Comparison of ENCODE assay signal across 23 cellular contexts in the genomic region with DNA sequence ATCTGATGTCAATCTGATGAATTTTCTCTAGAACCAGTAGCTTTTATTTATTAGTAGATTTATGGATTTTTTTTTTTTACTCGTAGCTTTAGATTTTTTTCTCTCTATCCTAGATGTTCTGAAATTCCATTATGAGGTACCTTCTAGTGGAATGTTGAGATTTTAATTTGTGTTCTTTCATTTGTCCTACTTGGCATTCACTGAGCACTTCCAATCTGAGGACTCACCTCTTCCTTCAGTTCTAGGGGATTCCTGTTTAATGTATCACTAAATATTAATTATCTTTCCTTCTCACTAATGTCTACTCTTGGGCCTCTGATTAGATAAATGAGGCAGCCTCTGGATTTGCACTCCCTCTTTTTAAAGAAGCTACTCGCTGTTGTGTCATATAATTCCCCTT. TPM values are rescaled to one million over a fixed set of nuclear protein-coding genes. Genes with fewer than 3 reads are reported as not detected.
"Had no signal": no experiment of that assay in that cellular context is flagged by ENCODE, and none has a peak within 500 bp of the region (broad histone marks: within the 10 kb centered on the region; RNA-seq: fewer than 3 reads in every experiment).

No MANE protein-coding gene starts in this region.

- H3K36me3 ChIP-seq: heart right ventricle, spleen, tibial nerve, upper lobe of right lung had no signal

- H3K36me3 Mint-ChIP-seq: naive B cell; stimulated activated memory B cell treated with anti-CD40 and anti-IgM and Interleukin-4, amounts not matched to agents 10 μg/mL and 1 μg/mL and 100 μg/mL, for 72 hours had no signal

- H3K4me3 Mint-ChIP-seq: stimulated activated memory B cell treated with anti-CD40 and anti-IgM and Interleukin-4, amounts not matched to agents 10 μg/mL and 1 μg/mL and 100 μg/mL, for 72 hours; stimulated activated naive CD8-positive, alpha-beta T cell treated with anti-CD3 and anti-CD28 coated beads, Interleukin-15, Interleukin-2, amounts not matched to agents 100 ng/mL and 50 ng/mL, for 24 hours had no signal

- H3K27me3 ChIP-seq: dorsolateral prefrontal cortex, heart right ventricle, spleen, testis, tibial nerve, upper lobe of right lung had no signal

- FAIRE-seq: frontal cortex, islet of Langerhans had no signal

- H3K27me3 Mint-ChIP-seq: naive B cell; stimulated activated memory B cell treated with anti-CD40 and anti-IgM and Interleukin-4, amounts not matched to agents 10 μg/mL and 1 μg/mL and 100 μg/mL, for 72 hours; stimulated activated naive CD8-positive, alpha-beta T cell treated with anti-CD3 and anti-CD28 coated beads, Interleukin-15, Interleukin-2, amounts not matched to agents 100 ng/mL and 50 ng/mL, for 24 hours had no signal

- ATAC-seq: heart right ventricle; sciatic nerve; stimulated activated memory B cell treated with anti-CD40 and anti-IgM and Interleukin-4, amounts not matched to agents 10 μg/mL and 1 μg/mL and 100 μg/mL, for 72 hours; upper lobe of right lung had no signal

- H3K27ac Mint-ChIP-seq: naive B cell; stimulated activated memory B cell treated with anti-CD40 and anti-IgM and Interleukin-4, amounts not matched to agents 10 μg/mL and 1 μg/mL and 100 μg/mL, for 72 hours; stimulated activated naive CD8-positive, alpha-beta T cell treated with anti-CD3 and anti-CD28 coated beads, Interleukin-15, Interleukin-2, amounts not matched to agents 100 ng/mL and 50 ng/mL, for 24 hours had no signal

- H3K9me3 Mint-ChIP-seq: naive B cell; stimulated activated memory B cell treated with anti-CD40 and anti-IgM and Interleukin-4, amounts not matched to agents 10 μg/mL and 1 μg/mL and 100 μg/mL, for 72 hours; stimulated activated naive CD8-positive, alpha-beta T cell treated with anti-CD3 and anti-CD28 coated beads, Interleukin-15, Interleukin-2, amounts not matched to agents 100 ng/mL and 50 ng/mL, for 24 hours had no signal

- H3K27ac ChIP-seq: dorsolateral prefrontal cortex, heart right ventricle, spleen, testis, tibial nerve, upper lobe of right lung had no signal

- H3K9me3 ChIP-seq: heart right ventricle, spleen, testis, tibial nerve, upper lobe of right lung had no signal

- H3K4me3 ChIP-seq: dorsolateral prefrontal cortex, heart right ventricle, spleen, testis, tibial nerve, upper lobe of right lung had no signal

- DNase-seq: cortex of kidney; effector CD8-positive, alpha-beta T cell; heart right ventricle; hypothalamus; kidney glomerular epithelial cell; mesendoderm; naive B cell; stimulated activated CD4-positive, alpha-beta T cell treated with anti-CD3 and anti-CD28 coated beads, Interleukin-15, amount 100 ng/mL, for 24 hours; stimulated activated CD4-positive, alpha-beta T cell treated with anti-CD3 and anti-CD28 coated beads, Interleukin-1b, Interleukin-23, amount 100 ng/mL, for 48 hours; stimulated activated CD4-positive, alpha-beta T cell treated with anti-CD3 and anti-CD28 coated beads, Interleukin-4, amount 100 ng/mL, for 24 hours; testis had no signal

RNA-seq across cellular contexts. Expression of gene WNT7B, which starts 40.2 kb away (rescaled TPM):
- total RNA-seq: heart right ventricle, lung microvascular endothelial cell, pulmonary artery endothelial cell, sciatic nerve, skeletal muscle tissue, spleen, tibial nerve had no signal
- polyA plus RNA-seq: heart right ventricle, spleen had no signal
